ENCODE assay signal across 8 cellular contexts in genomic region chr3:159322322-159322939, GRCh38.
DNase-seq lines count a peak whose midpoint lies in the region; ATAC-seq and TF ChIP-seq lines count a peak whose summit lies in the region.

No MANE protein-coding gene starts in this region.

- DNase-seq in ACHN (peak; percentile 18), SK-MEL-5 (ENCODE audit: low read depth, low spot score) (peak; percentile 71), germinal center (ENCODE audit: low spot score) (peak; percentile 36)
- peak; percentile 3 for DNase-seq in stimulated activated CD4-positive, alpha-beta T cell treated with anti-CD3 and anti-CD28 coated beads, Interleukin-4, amount 100 ng/mL, for 1 hour
- no peak for DNase-seq in effector memory CD8-positive, alpha-beta T cell

- peak; percentile 89 for TF ChIP-seq CTCF in GM12873 (IDR thresholded peaks at IDR 0.05; ENCODE audit: insufficient read depth, low read depth, low read length, missing control alignments)

- H3K4me1 Mint-ChIP-seq in effector memory CD8-positive, alpha-beta T cell (ENCODE audit: low read depth in 2 of 2) = no peaks in the 10 kb centered on the region

- no peaks in the 10 kb centered on the region for H3K36me3 Mint-ChIP-seq in effector memory CD8-positive, alpha-beta T cell (ENCODE audit: insufficient read depth)

- no peaks in the 10 kb centered on the region for H3K27me3 Mint-ChIP-seq in effector memory CD8-positive, alpha-beta T cell

- no peak overlapping the region for H3K4me3 Mint-ChIP-seq in effector memory CD8-positive, alpha-beta T cell

- in situ Hi-C loops in ACHN (cut with HindIII; ENCODE audit: low pct_ligation_motif_present, low pct_unique_long_range_greater_than_20kb, low sequenced_read_pairs) (no loop called here), SK-MEL-5 (cut with HindIII; ENCODE audit: low pct_unique_long_range_greater_than_20kb, low sequenced_read_pairs) (no loop called here)

- ATAC-seq in HG02938 (IDR thresholded peaks at IDR 0.05; ENCODE audit: unreplicated experiment) (peak; percentile 74), HG03571 (IDR thresholded peaks at IDR 0.05; ENCODE audit: unreplicated experiment) (no peak)
- ATAC-seq in effector memory CD8-positive, alpha-beta T cell (replicated peaks) = no peak

- H3K27ac Mint-ChIP-seq in effector memory CD8-positive, alpha-beta T cell = no peak overlapping the region

- H3K9me3 Mint-ChIP-seq in effector memory CD8-positive, alpha-beta T cell = no peaks in the 10 kb centered on the region

Comparison
In these comparisons a context has a peak if more than half of its experiments do, and no peak if none do; other contexts are left out.
1. DNase-seq: peak in ACHN (single experiment), SK-MEL-5 (single experiment), germinal center (single experiment) and stimulated activated CD4-positive, alpha-beta T cell treated with anti-CD3 and anti-CD28 coated beads, Interleukin-4, amount 100 ng/mL, for 1 hour (single experiment); none in effector memory CD8-positive, alpha-beta T cell (0 of 3).